Comparison of ENCODE assay signal across 1 cellular context in the genomic region with DNA sequence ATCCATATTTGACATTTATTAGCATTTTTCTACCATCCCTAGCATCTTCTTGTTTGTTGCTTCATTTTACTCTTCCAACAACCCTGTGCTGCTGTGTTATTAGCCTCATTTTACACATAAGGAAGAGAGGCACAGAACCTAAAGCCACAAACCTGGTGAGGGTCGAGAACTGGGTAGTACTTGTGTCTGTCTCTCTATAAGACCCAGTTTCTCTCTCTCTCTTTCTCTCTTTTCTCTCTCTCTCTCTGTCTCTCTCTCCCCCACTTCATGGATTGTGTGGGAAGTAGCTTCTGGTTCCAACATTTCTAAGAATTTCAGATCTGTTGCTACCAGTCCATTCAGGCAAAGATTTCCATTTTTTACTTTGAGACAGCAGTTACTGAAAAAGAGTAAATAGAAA.
TF ChIP-seq lines count a peak whose summit lies in the region.

No MANE protein-coding gene starts in this region.

TF ChIP-seq in endothelial cell of umbilical vein, 7 proteins besides CTCF, POLR2A, EP300 and RAD21:
- TF ChIP-seq, protein P1, sequence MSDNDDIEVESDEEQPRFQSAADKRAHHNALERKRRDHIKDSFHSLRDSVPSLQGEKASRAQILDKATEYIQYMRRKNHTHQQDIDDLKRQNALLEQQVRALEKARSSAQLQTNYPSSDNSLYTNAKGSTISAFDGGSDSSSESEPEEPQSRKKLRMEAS (IDR thresholded peaks at IDR 0.05; ENCODE audit: insufficient read depth, insufficient read length), result no peak
- no peak for TF ChIP-seq JUN (IDR thresholded peaks at IDR 0.05; ENCODE audit: borderline replicate concordance, insufficient read depth, insufficient read length, low read depth)
- no peak for TF ChIP-seq GATA2 (IDR thresholded peaks at IDR 0.05; ENCODE audit: insufficient read depth, insufficient read length, low read depth, low read length)
- no peak for TF ChIP-seq FOS (IDR thresholded peaks at IDR 0.05; ENCODE audit: borderline replicate concordance, insufficient read depth, low read length)
- no peak for TF ChIP-seq EZH2 (IDR thresholded peaks at IDR 0.05; ENCODE audit: borderline replicate concordance, low read depth, low read length, severe bottlenecking)
- no peak for TF ChIP-seq POLR2AphosphoS5 (IDR thresholded peaks at IDR 0.05; ENCODE audit: insufficient read depth, low read depth, low read length)
- TF ChIP-seq MYC (IDR thresholded peaks at IDR 0.05; ENCODE audit: low read depth, low read length), result no peak
